Comparison of ENCODE assay signal across 11 cellular contexts in genomic region chr7:8214162-8214897, GRCh38. TPM values are rescaled to one million over a fixed set of nuclear protein-coding genes. Genes with fewer than 3 reads are reported as not detected.
DNase-seq lines count a peak whose midpoint lies in the region; ATAC-seq and TF ChIP-seq lines count a peak whose summit lies in the region.
"Had no signal": no experiment of that assay in that cellular context is flagged by ENCODE, and none has a peak within 500 bp of the region (broad histone marks: within the 10 kb centered on the region; RNA-seq: fewer than 3 reads in every experiment).

No MANE protein-coding gene starts in this region.

- intact Hi-C loops in uterus (cut with DNase I; ENCODE audit: low total_unique reads) (no loop called here), esophagus squamous epithelium (cut with DNase I) (no loop called here)

- no peaks in the 10 kb centered on the region for H3K9me3 Mint-ChIP-seq in activated naive CD4-positive, alpha-beta T cell treated with anti-CD3 and anti-CD28 coated beads, Interleukin-2, amount 50 U/mL, for 72 hours
- no peaks in the 10 kb centered on the region for H3K9me3 Mint-ChIP-seq in T-cell
- H3K9me3 Mint-ChIP-seq: naive thymus-derived CD4-positive, alpha-beta T cell had no signal

- H3K9me3 ChIP-seq in uterus (no peaks in the 10 kb centered on the region), esophagus squamous epithelium (no peaks in the 10 kb centered on the region)
- H3K9me3 ChIP-seq: BLaER1 treated with 17β-estradiol and CSF1 and Interleukin-3, amounts not matched to agents 10 nM and 100 nM; MG63 had no signal

- H3K4me1 Mint-ChIP-seq in T-cell: peaks cover 0 to 4% (median 3%) of the 10 kb centered on the region in 3 donors

- WGBS in esophagus squamous epithelium, 2 donors: 60 to 62% methylated on average over 9 of the region's 9 CpGs

- POLR2A ChIA-PET in T-cell (lab: Charles Lee): interaction anchor here in 1 of 2 donors (0.6 to 0.9 kb wide), 2 partner anchors 10 to 573 kb away, joined by 3 to 4 read pairs; partner anchors contain the start of gene UMAD1

- H3K4me3 ChIP-seq in uterus (no peak overlapping the region), esophagus squamous epithelium (no peak overlapping the region)
- H3K4me3 ChIP-seq: BLaER1 treated with 17β-estradiol and CSF1 and Interleukin-3, amounts not matched to agents 10 nM and 100 nM; MG63 had no signal

- TF ChIP-seq POLR2A in uterus (IDR thresholded peaks at IDR 0.05) (no peak), esophagus squamous epithelium (IDR thresholded peaks at IDR 0.05) (no peak)

- H3K4me1 ChIP-seq in uterus (no peaks in the 10 kb centered on the region), esophagus squamous epithelium (no peaks in the 10 kb centered on the region)
- H3K4me1 ChIP-seq: BLaER1 treated with 17β-estradiol and CSF1 and Interleukin-3, amounts not matched to agents 10 nM and 100 nM had no signal

- H3K27ac ChIP-seq in uterus (peak overlapping the region; percentile 65 to 69), esophagus squamous epithelium (no peak overlapping the region)
- H3K27ac ChIP-seq: BLaER1 treated with 17β-estradiol and CSF1 and Interleukin-3, amounts not matched to agents 10 nM and 100 nM had no signal

- H3K36me3 ChIP-seq in uterus (no peaks in the 10 kb centered on the region), esophagus squamous epithelium (peaks cover 0 to 9% (median 0%) of the 10 kb centered on the region in 3 donors)
- H3K36me3 ChIP-seq: MG63 had no signal

- CTCF ChIA-PET in T-cell (lab: Charles Lee): interaction anchor here (0.5 to 3.3 kb wide), 7 partner anchors 10 to 1111 kb away, joined by 3 to 17 read pairs (median 4); no protein-coding TSS in a partner anchor

- no peak overlapping the region for H3K4me3 Mint-ChIP-seq in T-cell
- H3K4me3 Mint-ChIP-seq: naive thymus-derived CD4-positive, alpha-beta T cell had no signal

- no peaks in the 10 kb centered on the region for H3K27me3 ChIP-seq in uterus
- no peaks in the 10 kb centered on the region for H3K27me3 ChIP-seq in esophagus squamous epithelium
- H3K27me3 ChIP-seq: BLaER1 treated with 17β-estradiol and CSF1 and Interleukin-3, amounts not matched to agents 10 nM and 100 nM; MG63 had no signal

- ATAC-seq in activated naive CD4-positive, alpha-beta T cell treated with anti-CD3 and anti-CD28 coated beads, Interleukin-2, amount 50 U/mL, for 72 hours: peak; percentile 26 to 67
- ATAC-seq in T-cell (replicated peaks in 1 of 4) (no peak), HG02840 (IDR thresholded peaks at IDR 0.05; ENCODE audit: low FRiP score, unreplicated experiment) (no peak)
- ATAC-seq: naive thymus-derived CD4-positive, alpha-beta T cell had no signal

- TF ChIP-seq CTCF in uterus (IDR thresholded peaks at IDR 0.05) (no peak), esophagus squamous epithelium (IDR thresholded peaks at IDR 0.05) (no peak)

- H3K36me3 Mint-ChIP-seq in activated naive CD4-positive, alpha-beta T cell treated with anti-CD3 and anti-CD28 coated beads, Interleukin-2, amount 50 U/mL, for 72 hours: no peaks in the 10 kb centered on the region
- no peaks in the 10 kb centered on the region for H3K36me3 Mint-ChIP-seq in T-cell
- H3K36me3 Mint-ChIP-seq: naive thymus-derived CD4-positive, alpha-beta T cell had no signal

- H3K27me3 Mint-ChIP-seq in T-cell: no peaks in the 10 kb centered on the region

- H3K27ac Mint-ChIP-seq in activated naive CD4-positive, alpha-beta T cell treated with anti-CD3 and anti-CD28 coated beads, Interleukin-2, amount 50 U/mL, for 72 hours: no peak overlapping the region
- no peak overlapping the region for H3K27ac Mint-ChIP-seq in T-cell

- DNase-seq in activated naive CD4-positive, alpha-beta T cell treated with anti-CD3 and anti-CD28 coated beads, Interleukin-2, amount 50 U/mL, for 72 hours (ENCODE audit: low spot score in 2 of 2): no peak
- DNase-seq in activated naive CD4-positive, alpha-beta T cell treated with anti-CD3 and anti-CD28 coated beads, Interleukin-2, amount 50 U/mL, for 16 hours: no peak
- DNase-seq in SK-N-DZ (ENCODE audit: low spot score): peak; percentile 74
- peak; percentile 77 for DNase-seq in islet precursor cell
- peak; percentile 35 to 50 for DNase-seq in uterus
- no peak for DNase-seq in T-cell
- DNase-seq in esophagus squamous epithelium (lab: John Stamatoyannopoulos, UW): no peak
- DNase-seq: MG63; naive thymus-derived CD4-positive, alpha-beta T cell had no signal

RNA-seq across cellular contexts. Expression of gene ICA1, which starts 47.6 kb away (rescaled TPM):
- total RNA-seq in activated naive CD4-positive, alpha-beta T cell treated with anti-CD3 and anti-CD28 coated beads, Interleukin-2, amount 50 U/mL, for 72 hours: 1 to 10 TPM in 1 of 2 donors, under 1 TPM in 1; 0.46 to 3.6 TPM
- 195 and 220 TPM in 2 replicates for polyA plus RNA-seq in SK-N-DZ (2014; cell fraction: cytosol; rRNA removed)
- polyA plus RNA-seq in SK-N-DZ (2014; cell fraction: nucleus; rRNA removed): 258 and 321 TPM in 2 replicates
- total RNA-seq in uterus (10 to 100 TPM in 3 of 4 donors, 1 to 10 TPM in 1; 3.5 to 36.9 (median 28.5) TPM), T-cell (1 to 10 TPM in 3 of 5 donors, under 1 TPM in 2; 0.82 to 2.4 (median 1.1) TPM), esophagus squamous epithelium (10 to 100 TPM in 1 of 4 donors, 1 to 10 TPM in 3; 5.6 to 12.6 (median 9.6) TPM)

Comparison
In these comparisons a context has a peak if more than half of its experiments do, and no peak if none do; other contexts are left out.
1. ATAC-seq: peak in activated naive CD4-positive, alpha-beta T cell treated with anti-CD3 and anti-CD28 coated beads, Interleukin-2, amount 50 U/mL, for 72 hours (2 of 2); none in T-cell (0 of 4) and HG02840 (single experiment).
2. DNase-seq: peak in SK-N-DZ (single experiment), islet precursor cell (single experiment) and uterus (2 of 2); none in activated naive CD4-positive, alpha-beta T cell treated with anti-CD3 and anti-CD28 coated beads, Interleukin-2, amount 50 U/mL, for 72 hours (0 of 2), activated naive CD4-positive, alpha-beta T cell treated with anti-CD3 and anti-CD28 coated beads, Interleukin-2, amount 50 U/mL, for 16 hours (single experiment), T-cell (0 of 34) and esophagus squamous epithelium (single experiment).
3. H3K27ac ChIP-seq: peak in uterus (2 of 2); none in esophagus squamous epithelium (0 of 4).